Comparison of ENCODE assay signal across 1 cellular context in genomic region chr3:194135806-194136518, GRCh38.
TF ChIP-seq lines count a peak whose summit lies in the region.

A gene with protein sequence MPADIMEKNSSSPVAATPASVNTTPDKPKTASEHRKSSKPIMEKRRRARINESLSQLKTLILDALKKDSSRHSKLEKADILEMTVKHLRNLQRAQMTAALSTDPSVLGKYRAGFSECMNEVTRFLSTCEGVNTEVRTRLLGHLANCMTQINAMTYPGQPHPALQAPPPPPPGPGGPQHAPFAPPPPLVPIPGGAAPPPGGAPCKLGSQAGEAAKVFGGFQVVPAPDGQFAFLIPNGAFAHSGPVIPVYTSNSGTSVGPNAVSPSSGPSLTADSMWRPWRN (plus strand): TSS chr3:194136148. CDS start chr3:194136381, 233 bp downstream.

TF ChIP-seq in K562, 482 proteins besides CTCF, POLR2A, EP300 and RAD21 (continued from another document and continues in another):
- TF ChIP-seq, protein P1, sequence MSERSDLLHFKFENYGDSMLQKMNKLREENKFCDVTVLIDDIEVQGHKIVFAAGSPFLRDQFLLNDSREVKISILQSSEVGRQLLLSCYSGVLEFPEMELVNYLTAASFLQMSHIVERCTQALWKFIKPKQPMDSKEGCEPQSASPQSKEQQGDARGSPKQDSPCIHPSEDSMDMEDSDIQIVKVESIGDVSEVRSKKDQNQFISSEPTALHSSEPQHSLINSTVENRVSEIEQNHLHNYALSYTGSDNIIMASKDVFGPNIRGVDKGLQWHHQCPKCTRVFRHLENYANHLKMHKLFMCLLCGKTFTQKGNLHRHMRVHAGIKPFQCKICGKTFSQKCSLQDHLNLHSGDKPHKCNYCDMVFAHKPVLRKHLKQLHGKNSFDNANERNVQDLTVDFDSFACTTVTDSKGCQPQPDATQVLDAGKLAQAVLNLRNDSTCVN (CRISPR knock-in tag; IDR thresholded peaks at IDR 0.05): no peak
- TF ChIP-seq UBTF (IDR thresholded peaks at IDR 0.05; ENCODE audit: borderline replicate concordance in 1 of 2, low read depth in 2 of 2, low read length in 2 of 2) (peak in 1 of 2 experiments; percentile 65; a peak in 1 of 4 replicates), NFIC (IDR thresholded peaks at IDR 0.05) (peak; percentile 63), NFYB (IDR thresholded peaks at IDR 0.05; ENCODE audit: extremely low read depth, insufficient read length) (peak; percentile 87), ATF3 (IDR thresholded peaks at IDR 0.05) (no peak), ATF3 (CRISPR knock-in tag; conservative IDR thresholded peaks at IDR 0.05) (no peak), RBM15 (IDR thresholded peaks at IDR 0.05; ENCODE audit: insufficient read depth, low read length) (no peak), ZNF253 (CRISPR knock-in tag; conservative IDR thresholded peaks at IDR 0.05) (no peak), ATF7 (IDR thresholded peaks at IDR 0.05) (peak; percentile 83), CTBP1 (IDR thresholded peaks at IDR 0.05; ENCODE audit: borderline replicate concordance) (peak; percentile 63; the same call in 1 of the 2 replicates), PYGO2 (tag; IDR thresholded peaks at IDR 0.05) (no peak), ARID1B (IDR thresholded peaks at IDR 0.05) (peak; percentile 43; the same call in 1 of the 2 replicates), POLR2B (IDR thresholded peaks at IDR 0.05; ENCODE audit: low read depth, partially characterized antibody) (peak; percentile 94), YBX1 (IDR thresholded peaks at IDR 0.05) (no peak), ZKSCAN1 (IDR thresholded peaks at IDR 0.05; ENCODE audit: low read depth, low read length) (no peak), RBM25 (IDR thresholded peaks at IDR 0.05; ENCODE audit: low read depth, low read length, severe bottlenecking) (peak; percentile 79), AFF4 (CRISPR knock-in tag; IDR thresholded peaks at IDR 0.05) (0 out of 2 replicates have a peak, but pooled peaks have one; percentile 46), MYC (IDR thresholded peaks at IDR 0.05; ENCODE audit: low read depth, low read length) (peak; percentile 81; the same call in 1 of the 2 replicates), MYC (CRISPR knock-in tag; IDR thresholded peaks at IDR 0.05; ENCODE audit: borderline replicate concordance, low read depth) (no peak), NFE2 (IDR thresholded peaks at IDR 0.05; ENCODE audit: low read depth) (no peak), SNIP1 (IDR thresholded peaks at IDR 0.05; ENCODE audit: low read depth) (no peak), CSDE1 (IDR thresholded peaks at IDR 0.05) (no peak), EZH2 (IDR thresholded peaks at IDR 0.05; ENCODE audit: borderline replicate concordance, low read depth, low read length) (no peak), SIN3A (IDR thresholded peaks at IDR 0.05; ENCODE audit: borderline replicate concordance in 2 of 2, control insufficient read depth in 1 of 2, low read depth in 2 of 2, low read length in 2 of 2) (peak in 1 of 2 experiments; percentile 81; a peak in 2 of 4 replicates), SUPT5H (IDR thresholded peaks at IDR 0.05) (peak; percentile 84), KAT8 (IDR thresholded peaks at IDR 0.05; ENCODE audit: low read depth) (no peak), SNRNP70 (optimal IDR thresholded peaks at IDR 0.05; ENCODE audit: low read depth, low read length) (no peak), MEIS2 (IDR thresholded peaks at IDR 0.05; ENCODE audit: partially characterized antibody) (peak; percentile 88), POLR2AphosphoS5 (IDR thresholded peaks at IDR 0.05; ENCODE audit: control insufficient read depth, insufficient read depth, low read depth, low read length) (peak; percentile 82), ETV6 (IDR thresholded peaks at IDR 0.05; ENCODE audit: borderline replicate concordance in 1 of 2, low read depth in 2 of 2, low read length in 1 of 2) (peak in 1 of 2 experiments; percentile 65; a peak in 1 of 4 replicates), ETV6 (CRISPR knock-in tag; IDR thresholded peaks at IDR 0.05; ENCODE audit: borderline replicate concordance) (no peak), CREB3L1 (IDR thresholded peaks at IDR 0.05; ENCODE audit: borderline replicate concordance, low read depth) (peak; percentile 75; the same call in 1 of the 2 replicates), ZNF76 (CRISPR knock-in tag; IDR thresholded peaks at IDR 0.05; ENCODE audit: borderline replicate concordance) (no peak), SETDB1 (IDR thresholded peaks at IDR 0.05; ENCODE audit: low read length) (no peak), NR2C1 (IDR thresholded peaks at IDR 0.05) (no peak), NR2C1 (tag; IDR thresholded peaks at IDR 0.05) (no peak), ZNF24 (IDR thresholded peaks at IDR 0.05) (peak; percentile 62; the same call in 1 of the 2 replicates), ZNF408 (CRISPR knock-in tag; IDR thresholded peaks at IDR 0.05; ENCODE audit: low read depth) (no peak), ELF4 (CRISPR knock-in tag; IDR thresholded peaks at IDR 0.05) (no peak), HDAC2 (IDR thresholded peaks at IDR 0.05) (0 out of 2 replicates have a peak, but pooled peaks have one; percentile 28), EGR1 (conservative IDR thresholded peaks at IDR 0.05) (0 out of 2 replicates have a peak, but pooled peaks have one; percentile 8), ZNF217 (CRISPR knock-in tag; IDR thresholded peaks at IDR 0.05) (no peak), JUN (IDR thresholded peaks at IDR 0.05; ENCODE audit: borderline replicate concordance, low read depth, low read length) (peak; percentile 44; the same call in 1 of the 2 replicates), JUN (CRISPR knock-in tag; IDR thresholded peaks at IDR 0.05; ENCODE audit: borderline replicate concordance) (no peak)
- TF ChIP-seq, protein P2, sequence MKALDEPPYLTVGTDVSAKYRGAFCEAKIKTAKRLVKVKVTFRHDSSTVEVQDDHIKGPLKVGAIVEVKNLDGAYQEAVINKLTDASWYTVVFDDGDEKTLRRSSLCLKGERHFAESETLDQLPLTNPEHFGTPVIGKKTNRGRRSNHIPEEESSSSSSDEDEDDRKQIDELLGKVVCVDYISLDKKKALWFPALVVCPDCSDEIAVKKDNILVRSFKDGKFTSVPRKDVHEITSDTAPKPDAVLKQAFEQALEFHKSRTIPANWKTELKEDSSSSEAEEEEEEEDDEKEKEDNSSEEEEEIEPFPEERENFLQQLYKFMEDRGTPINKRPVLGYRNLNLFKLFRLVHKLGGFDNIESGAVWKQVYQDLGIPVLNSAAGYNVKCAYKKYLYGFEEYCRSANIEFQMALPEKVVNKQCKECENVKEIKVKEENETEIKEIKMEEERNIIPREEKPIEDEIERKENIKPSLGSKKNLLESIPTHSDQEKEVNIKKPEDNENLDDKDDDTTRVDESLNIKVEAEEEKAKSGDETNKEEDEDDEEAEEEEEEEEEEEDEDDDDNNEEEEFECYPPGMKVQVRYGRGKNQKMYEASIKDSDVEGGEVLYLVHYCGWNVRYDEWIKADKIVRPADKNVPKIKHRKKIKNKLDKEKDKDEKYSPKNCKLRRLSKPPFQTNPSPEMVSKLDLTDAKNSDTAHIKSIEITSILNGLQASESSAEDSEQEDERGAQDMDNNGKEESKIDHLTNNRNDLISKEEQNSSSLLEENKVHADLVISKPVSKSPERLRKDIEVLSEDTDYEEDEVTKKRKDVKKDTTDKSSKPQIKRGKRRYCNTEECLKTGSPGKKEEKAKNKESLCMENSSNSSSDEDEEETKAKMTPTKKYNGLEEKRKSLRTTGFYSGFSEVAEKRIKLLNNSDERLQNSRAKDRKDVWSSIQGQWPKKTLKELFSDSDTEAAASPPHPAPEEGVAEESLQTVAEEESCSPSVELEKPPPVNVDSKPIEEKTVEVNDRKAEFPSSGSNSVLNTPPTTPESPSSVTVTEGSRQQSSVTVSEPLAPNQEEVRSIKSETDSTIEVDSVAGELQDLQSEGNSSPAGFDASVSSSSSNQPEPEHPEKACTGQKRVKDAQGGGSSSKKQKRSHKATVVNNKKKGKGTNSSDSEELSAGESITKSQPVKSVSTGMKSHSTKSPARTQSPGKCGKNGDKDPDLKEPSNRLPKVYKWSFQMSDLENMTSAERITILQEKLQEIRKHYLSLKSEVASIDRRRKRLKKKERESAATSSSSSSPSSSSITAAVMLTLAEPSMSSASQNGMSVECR (CRISPR knock-in tag; IDR thresholded peaks at IDR 0.05): no peak
- TF ChIP-seq, protein P3, sequence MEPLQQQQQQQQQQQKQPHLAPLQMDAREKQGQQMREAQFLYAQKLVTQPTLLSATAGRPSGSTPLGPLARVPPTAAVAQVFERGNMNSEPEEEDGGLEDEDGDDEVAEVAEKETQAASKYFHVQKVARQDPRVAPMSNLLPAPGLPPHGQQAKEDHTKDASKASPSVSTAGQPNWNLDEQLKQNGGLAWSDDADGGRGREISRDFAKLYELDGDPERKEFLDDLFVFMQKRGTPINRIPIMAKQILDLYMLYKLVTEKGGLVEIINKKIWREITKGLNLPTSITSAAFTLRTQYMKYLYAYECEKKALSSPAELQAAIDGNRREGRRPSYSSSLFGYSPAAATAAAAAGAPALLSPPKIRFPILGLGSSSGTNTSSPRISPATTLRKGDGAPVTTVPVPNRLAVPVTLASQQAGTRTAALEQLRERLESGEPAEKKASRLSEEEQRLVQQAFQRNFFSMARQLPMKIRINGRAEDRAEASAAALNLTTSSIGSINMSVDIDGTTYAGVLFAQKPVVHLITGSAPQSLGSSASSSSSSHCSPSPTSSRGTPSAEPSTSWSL (CRISPR knock-in tag; IDR thresholded peaks at IDR 0.05; ENCODE audit: borderline replicate concordance): no peak
- TF ChIP-seq, protein P4, sequence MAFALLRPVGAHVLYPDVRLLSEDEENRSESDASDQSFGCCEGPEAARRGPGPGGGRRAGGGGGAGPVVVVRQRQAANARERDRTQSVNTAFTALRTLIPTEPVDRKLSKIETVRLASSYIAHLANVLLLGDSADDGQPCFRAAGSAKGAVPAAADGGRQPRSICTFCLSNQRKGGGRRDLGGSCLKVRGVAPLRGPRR (CRISPR knock-in tag; IDR thresholded peaks at IDR 0.05): no peak
- TF ChIP-seq, protein P5, sequence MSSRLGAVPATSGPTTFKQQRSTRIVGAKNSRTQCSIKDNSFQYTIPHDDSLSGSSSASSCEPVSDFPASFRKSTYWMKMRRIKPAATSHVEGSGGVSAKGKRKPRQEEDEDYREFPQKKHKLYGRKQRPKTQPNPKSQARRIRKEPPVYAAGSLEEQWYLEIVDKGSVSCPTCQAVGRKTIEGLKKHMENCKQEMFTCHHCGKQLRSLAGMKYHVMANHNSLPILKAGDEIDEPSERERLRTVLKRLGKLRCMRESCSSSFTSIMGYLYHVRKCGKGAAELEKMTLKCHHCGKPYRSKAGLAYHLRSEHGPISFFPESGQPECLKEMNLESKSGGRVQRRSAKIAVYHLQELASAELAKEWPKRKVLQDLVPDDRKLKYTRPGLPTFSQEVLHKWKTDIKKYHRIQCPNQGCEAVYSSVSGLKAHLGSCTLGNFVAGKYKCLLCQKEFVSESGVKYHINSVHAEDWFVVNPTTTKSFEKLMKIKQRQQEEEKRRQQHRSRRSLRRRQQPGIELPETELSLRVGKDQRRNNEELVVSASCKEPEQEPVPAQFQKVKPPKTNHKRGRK (tag; IDR thresholded peaks at IDR 0.05): no peak
